8 cellular contexts compared by ENCODE assay signal in genomic region chr3:35908366-35909232, GRCh38.
DNase-seq lines count a peak whose midpoint lies in the region; ATAC-seq and TF ChIP-seq lines count a peak whose summit lies in the region.

No MANE protein-coding gene starts in this region.

- DNase-seq in CD14-positive monocyte (ENCODE audit: low spot score) (no peak), NCI-H524 treated with DMSO at 0.1 percent for 48 hours (lab: John Stamatoyannopoulos, UW) (peak; percentile 13), fibroblast of peridontal ligament (ENCODE audit: extremely low read depth) (peak; percentile 72), neural crest cell (ENCODE audit: low read depth, low spot score) (peak; percentile 77), NCI-H2227 treated with DMSO at 0.1 percent for 48 hours (lab: John Stamatoyannopoulos, UW) (no peak)
- peak in 2 of 3 experiments; percentile 6 to 18 for DNase-seq in activated CD8-positive, alpha-beta memory T cell treated with anti-CD3 and anti-CD28 coated beads for 48 hours (ENCODE audit: low read depth in 2 of 3, low spot score in 2 of 3)

- H3K4me3 Mint-ChIP-seq in CD14-positive monocyte, result no peak overlapping the region
- no peak overlapping the region for H3K4me3 Mint-ChIP-seq in neural crest cell

- ATAC-seq in GM18907 (IDR thresholded peaks at IDR 0.05; ENCODE audit: unreplicated experiment) (peak; percentile 88), HG03175 (IDR thresholded peaks at IDR 0.05; ENCODE audit: unreplicated experiment) (peak; percentile 93)

- H3K36me3 Mint-ChIP-seq in CD14-positive monocyte (no peaks in the 10 kb centered on the region), neural crest cell (ENCODE audit: low read depth) (no peaks in the 10 kb centered on the region)

- intact Hi-C loops in CD14-positive monocyte (cut with micrococcal nuclease), result no loop called here

- peaks cover 0 to 2% (median 2%) of the 10 kb centered on the region in 3 donors for H3K27me3 Mint-ChIP-seq in CD14-positive monocyte (ENCODE audit: low read depth in 3 of 3)
- H3K27me3 Mint-ChIP-seq in neural crest cell (ENCODE audit: low read depth), result no peaks in the 10 kb centered on the region

- H3K4me1 Mint-ChIP-seq in CD14-positive monocyte, result no peaks in the 10 kb centered on the region
- no peaks in the 10 kb centered on the region for H3K4me1 Mint-ChIP-seq in neural crest cell

- TF ChIP-seq CTCF in CD14-positive monocyte (IDR thresholded peaks at IDR 0.05) (peak; percentile 73), neural crest cell (conservative IDR thresholded peaks at IDR 0.05) (peak; percentile 93)

- H3K27ac Mint-ChIP-seq in CD14-positive monocyte (peak overlapping the region in 1 of 7 donors; percentile 60), neural crest cell (ENCODE audit: unreplicated experiment) (no peak overlapping the region)

- no peaks in the 10 kb centered on the region for H3K9me3 Mint-ChIP-seq in CD14-positive monocyte
- H3K9me3 Mint-ChIP-seq in neural crest cell, result peaks cover 2% of the 10 kb centered on the region

Comparison
In these comparisons a context has a peak if more than half of its experiments do, and no peak if none do; other contexts are left out.
1. DNase-seq: peak in NCI-H524 treated with DMSO at 0.1 percent for 48 hours (single experiment), activated CD8-positive, alpha-beta memory T cell treated with anti-CD3 and anti-CD28 coated beads for 48 hours (2 of 3), fibroblast of peridontal ligament (single experiment) and neural crest cell (single experiment); none in CD14-positive monocyte (single experiment) and NCI-H2227 treated with DMSO at 0.1 percent for 48 hours (single experiment).